In the genomic region with DNA sequence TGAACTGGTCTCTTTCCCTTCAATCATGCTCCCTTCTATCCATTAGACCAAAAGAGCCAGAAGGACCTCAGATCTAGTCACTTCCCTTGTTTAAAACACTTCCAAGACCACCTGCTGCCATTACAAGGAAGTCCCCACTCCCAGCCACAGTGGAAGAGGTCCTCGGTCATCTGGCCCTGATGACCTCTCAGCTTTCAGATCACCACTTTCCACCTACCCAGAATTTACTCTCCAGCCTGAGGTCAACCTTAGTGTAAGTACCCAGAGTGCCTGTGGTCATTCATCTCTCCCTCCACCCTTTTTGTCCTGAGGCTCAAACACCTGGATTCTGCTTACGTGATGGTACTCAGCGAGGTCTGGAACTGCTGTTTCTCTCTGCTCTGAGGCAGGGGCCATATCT, we compare ENCODE assay signal across 31 cellular contexts.
"Had no signal": no experiment of that assay in that cellular context is flagged by ENCODE, and none has a peak within 500 bp of the region (broad histone marks: within the 10 kb centered on the region; RNA-seq: fewer than 3 reads in every experiment).

No MANE protein-coding gene starts in this region.

- ATAC-seq: activated CD4-positive, alpha-beta T cell treated with anti-CD3 and anti-CD28 coated beads for 36 hours; activated CD8-positive, alpha-beta T cell treated with anti-CD3 and anti-CD28 coated beads for 36 hours; activated T-cell treated with anti-CD3 and anti-CD28 coated beads, Interleukin-2, amount 50 U/mL, for 4 hours; activated T-helper 17 cell treated with anti-CD3 and anti-CD28 coated beads, Interleukin-2, amount 50 U/mL, for 72 hours; foreskin keratinocyte; gastrocnemius medialis; heart left ventricle; T-helper 17 cell had no signal

- DNase-seq: activated CD4-positive, alpha-beta T cell treated with anti-CD3 and anti-CD28 coated beads for 36 hours; activated CD4-positive, alpha-beta T cell treated with anti-CD3 and anti-CD28 coated beads, Interleukin-2, amount 50 U/mL, for 1 hour; activated CD4-positive, alpha-beta T cell treated with anti-CD3 and anti-CD28 coated beads, Interleukin-2, amount 50 U/mL, for 48 hours; activated CD4-positive, CD25-positive, alpha-beta regulatory T cell; activated CD4-positive, CD25-positive, alpha-beta regulatory T cell treated with anti-CD3 and anti-CD28 coated beads, Interleukin-2, amount 50 U/mL, for 72 hours; activated CD8-positive, alpha-beta memory T cell treated with anti-CD3 and anti-CD28 coated beads for 24 hours; activated CD8-positive, alpha-beta T cell treated with anti-CD3 and anti-CD28 coated beads for 36 hours; activated effector memory CD4-positive, alpha-beta T cell treated with Interleukin-2 at 50 U/mL for 16 hours; activated gamma-delta T cell treated with Interleukin-2 at 50 U/mL for 16 hours; activated naive CD4-positive, alpha-beta T cell treated with anti-CD3 and anti-CD28 coated beads, Interleukin-2, amount 50 U/mL, for 16 hours; activated naive CD4-positive, alpha-beta T cell treated with Interleukin-2 at 50 U/mL for 16 hours; activated T-cell treated with anti-CD3 and anti-CD28 coated beads, Interleukin-2, amount 50 U/mL, for 4 hours; amniotic stem cell; anterior cingulate cortex; brain microvascular endothelial cell; caudate nucleus; effector CD8-positive, alpha-beta T cell; erythroblast; foreskin keratinocyte; gastrocnemius medialis; glutamatergic neuron; heart left ventricle; T-helper 1 cell; T-helper 17 cell; T1000 had no signal

- H3K36me3 ChIP-seq: brain microvascular endothelial cell, esophagus muscularis mucosa, gastrocnemius medialis, heart left ventricle had no signal

- H3K4me3 Mint-ChIP-seq: activated CD4-positive, alpha-beta T cell treated with anti-CD3 and anti-CD28 coated beads for 36 hours; activated CD8-positive, alpha-beta T cell treated with anti-CD3 and anti-CD28 coated beads for 36 hours; activated naive CD8-positive, alpha-beta T cell; activated T-cell treated with anti-CD3 and anti-CD28 coated beads, Interleukin-2, amount 50 U/mL, for 4 hours; activated T-helper 17 cell treated with anti-CD3 and anti-CD28 coated beads, Interleukin-2, amount 50 U/mL, for 72 hours; T-helper 17 cell; T-helper 2 cell treated with Interferon-gamma antibody and Interleukin-4, amounts not matched to agents 5 μg/mL and 100 μg/mL, for 36 hours had no signal

- H3K9me3 Mint-ChIP-seq: activated CD8-positive, alpha-beta T cell treated with anti-CD3 and anti-CD28 coated beads for 36 hours; activated T-cell treated with anti-CD3 and anti-CD28 coated beads, Interleukin-2, amount 50 U/mL, for 4 hours; activated T-helper 17 cell treated with anti-CD3 and anti-CD28 coated beads, Interleukin-2, amount 50 U/mL, for 72 hours; T-helper 2 cell treated with Interferon-gamma antibody and Interleukin-4, amounts not matched to agents 5 μg/mL and 100 μg/mL, for 36 hours had no signal

- H3K4me1 ChIP-seq: foreskin keratinocyte had no signal

- FAIRE-seq: astrocyte, colon had no signal

- H3K27ac Mint-ChIP-seq: activated CD4-positive, alpha-beta T cell treated with anti-CD3 and anti-CD28 coated beads for 36 hours; activated CD8-positive, alpha-beta T cell treated with anti-CD3 and anti-CD28 coated beads for 36 hours; activated naive CD8-positive, alpha-beta T cell; activated T-helper 17 cell treated with anti-CD3 and anti-CD28 coated beads, Interleukin-2, amount 50 U/mL, for 72 hours; T-helper 17 cell; T-helper 2 cell treated with Interferon-gamma antibody and Interleukin-4, amounts not matched to agents 5 μg/mL and 100 μg/mL, for 36 hours had no signal

- H3K9me3 ChIP-seq: gastrocnemius medialis, heart left ventricle had no signal

- H3K27ac ChIP-seq: brain microvascular endothelial cell, esophagus muscularis mucosa, foreskin keratinocyte, gastrocnemius medialis, heart left ventricle had no signal

- H3K4me3 ChIP-seq: esophagus muscularis mucosa, gastrocnemius medialis, heart left ventricle had no signal

- H3K4me1 Mint-ChIP-seq: activated CD4-positive, alpha-beta T cell treated with anti-CD3 and anti-CD28 coated beads for 36 hours; activated T-helper 17 cell treated with anti-CD3 and anti-CD28 coated beads, Interleukin-2, amount 50 U/mL, for 72 hours; T-helper 17 cell had no signal
